Comparison of ENCODE assay signal across 8 cellular contexts in the genomic region with DNA sequence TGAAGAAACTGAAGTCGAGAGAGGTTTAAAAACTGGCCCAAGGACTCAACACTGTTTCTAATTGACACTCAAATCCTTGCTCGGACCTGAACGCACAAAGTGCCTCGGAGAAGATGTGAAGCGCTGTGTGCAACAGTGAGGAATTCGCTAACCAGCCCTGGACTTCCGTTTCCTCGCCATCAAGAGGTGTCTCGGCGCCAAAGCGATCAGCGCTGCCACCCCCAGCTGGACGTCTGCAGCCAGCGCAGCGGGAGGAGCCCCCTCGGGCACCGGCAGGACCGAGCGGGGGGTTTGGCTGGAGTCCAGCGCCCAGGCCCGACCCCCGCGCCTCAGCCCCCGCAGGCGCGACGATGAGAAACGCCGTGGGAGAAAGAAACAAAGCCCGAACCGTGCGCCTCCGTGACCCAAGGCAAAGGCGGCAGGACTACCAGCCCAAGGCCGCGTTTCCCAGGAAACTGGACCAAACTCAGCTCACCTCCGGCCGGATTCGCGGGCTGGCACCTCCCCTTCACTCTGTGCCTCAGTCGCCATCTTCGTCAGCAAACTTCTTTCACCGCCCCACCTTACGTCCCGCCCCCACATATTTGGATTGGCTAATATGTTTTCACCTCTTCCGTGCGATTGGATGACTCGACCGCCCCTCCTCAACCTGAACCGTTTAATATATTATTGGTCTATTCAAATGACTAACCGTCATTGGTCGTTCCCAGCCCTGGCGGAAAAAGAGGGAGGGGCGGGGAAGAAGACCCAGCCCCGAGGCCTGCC.
DNase-seq lines count a peak whose midpoint lies in the region; ATAC-seq lines count a peak whose summit lies in the region.

A gene with protein sequence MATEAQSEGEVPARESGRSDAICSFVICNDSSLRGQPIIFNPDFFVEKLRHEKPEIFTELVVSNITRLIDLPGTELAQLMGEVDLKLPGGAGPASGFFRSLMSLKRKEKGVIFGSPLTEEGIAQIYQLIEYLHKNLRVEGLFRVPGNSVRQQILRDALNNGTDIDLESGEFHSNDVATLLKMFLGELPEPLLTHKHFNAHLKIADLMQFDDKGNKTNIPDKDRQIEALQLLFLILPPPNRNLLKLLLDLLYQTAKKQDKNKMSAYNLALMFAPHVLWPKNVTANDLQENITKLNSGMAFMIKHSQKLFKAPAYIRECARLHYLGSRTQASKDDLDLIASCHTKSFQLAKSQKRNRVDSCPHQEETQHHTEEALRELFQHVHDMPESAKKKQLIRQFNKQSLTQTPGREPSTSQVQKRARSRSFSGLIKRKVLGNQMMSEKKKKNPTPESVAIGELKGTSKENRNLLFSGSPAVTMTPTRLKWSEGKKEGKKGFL (minus strand): TSS at position 541 of the 765 bp plus-strand sequence. CDS start 10 bp downstream, at position 531.

- peak; percentile 96 for DNase-seq in AG20443 (ENCODE audit: low spot score)
- peak; percentile 93 for DNase-seq in NCI-H446 (lab: John Stamatoyannopoulos, UW)
- peak; percentile 91 for DNase-seq in activated CD4-positive, CD25-positive, alpha-beta regulatory T cell treated with anti-CD3 and anti-CD28 coated beads, Interleukin-2, amount 50 U/mL, for 16 hours (ENCODE audit: low read depth, low spot score)
- DNase-seq in cerebellar cortex (ENCODE audit: low spot score), result peak; percentile 99
- peak; percentile 99 for DNase-seq in iris pigment epithelial cell (ENCODE audit: low read depth)
- DNase-seq in stimulated activated CD4-positive, alpha-beta T cell treated with anti-CD3 and anti-CD28 coated beads, Interleukin-12 subunit alpha, Interleukin-12 subunit beta, amount 100 ng/mL, for 24 hours (ENCODE audit: low read depth in 2 of 2), result peak; percentile 83 to 90

- peak; percentile 93 for ATAC-seq in GM19025 (IDR thresholded peaks at IDR 0.05; ENCODE audit: low read depth, unreplicated experiment)
- ATAC-seq in HG03342 (IDR thresholded peaks at IDR 0.05; ENCODE audit: unreplicated experiment), result peak; percentile 95

Comparison
In these comparisons a context has a peak if more than half of its experiments do, and no peak if none do; other contexts are left out.
1. Peak in every context shown above with its lines: DNase-seq and ATAC-seq.